In the genomic region with DNA sequence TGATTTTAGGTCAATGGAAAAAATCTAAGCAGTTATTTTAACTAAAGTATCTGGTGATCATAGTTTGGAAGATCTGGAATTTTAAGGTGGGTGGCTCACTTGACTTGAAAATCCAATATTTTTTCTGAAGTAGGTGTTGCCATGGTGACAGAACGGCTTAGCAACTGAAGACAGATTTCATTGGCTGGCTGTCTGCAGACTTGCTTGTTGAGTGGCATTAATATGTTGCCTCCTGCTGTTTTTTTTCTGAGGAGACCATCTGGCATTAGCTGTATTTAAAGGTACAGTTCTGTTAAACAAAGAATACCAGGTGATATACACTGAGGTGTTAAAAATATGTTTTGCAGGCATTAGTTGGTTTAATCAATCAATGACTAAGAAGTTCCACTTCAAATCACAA, we compare ENCODE assay signal across 8 cellular contexts. TPM values are rescaled to one million over a fixed set of nuclear protein-coding genes. Genes with fewer than 3 reads are reported as not detected.
A peak's percentile ranks its signal among the peaks of the same experiment; 100 is the strongest.
DNase-seq lines count a peak whose midpoint lies in the region; ATAC-seq, FAIRE-seq and TF ChIP-seq lines count a peak whose summit lies in the region.

No MANE protein-coding gene starts in this region.

- H3F3A ChIP-seq in SK-N-SH (replicated peaks; ENCODE audit: insufficient read depth): no peaks in the 10 kb centered on the region

- H3K4me1 ChIP-seq in SK-N-SH (ENCODE audit: control insufficient read depth in 1 of 2, insufficient read depth in 2 of 2, low read depth in 1 of 2, low read length in 1 of 2) (peaks cover 7 to 8% of the 10 kb centered on the region in 2 experiments; a peak in 3 of 4 replicates), left lung (no peaks in the 10 kb centered on the region)

- ATAC-seq in GM18505 (IDR thresholded peaks at IDR 0.05; ENCODE audit: unreplicated experiment) (peak; percentile 56), left lung (peak; percentile 59), GM19463 (IDR thresholded peaks at IDR 0.05; ENCODE audit: unreplicated experiment) (no peak), HG03460 (IDR thresholded peaks at IDR 0.05; ENCODE audit: unreplicated experiment) (no peak)

- H4K20me1 ChIP-seq in SK-N-SH (ENCODE audit: insufficient read depth): no peaks in the 10 kb centered on the region

- DNase-seq in NCI-H1092 (lab: John Stamatoyannopoulos, UW) (peak; percentile 97), SK-N-SH (peak; percentile 59), left lung (no peak), GM19239 (ENCODE audit: insufficient read length, low spot score) (no peak)
- DNase-seq in activated naive CD4-positive, alpha-beta T cell treated with anti-CD3 and anti-CD28 coated beads, Interleukin-2, amount 50 U/mL, for 16 hours: no peak

- TF ChIP-seq CTCF in SK-N-SH (IDR thresholded peaks at IDR 0.05): no peak
- TF ChIP-seq CTCF in left lung (IDR thresholded peaks at IDR 0.05): no peak

- H3K27me3 ChIP-seq in SK-N-SH (ENCODE audit: insufficient read depth) (no peaks in the 10 kb centered on the region), left lung (no peaks in the 10 kb centered on the region)

- no peak overlapping the region for H3K4me3 ChIP-seq in SK-N-SH (ENCODE audit: low read depth in 2 of 2, low read length in 1 of 2)
- no peak overlapping the region for H3K4me3 ChIP-seq in left lung

- no peak; the same call in 1 of the 2 replicates for TF ChIP-seq RAD21 in SK-N-SH (IDR thresholded peaks at IDR 0.05; ENCODE audit: low read length)

- no peak overlapping the region for H3K9ac ChIP-seq in SK-N-SH

- POLR2A ChIA-PET in SK-N-SH (lab: Yijun Ruan, JAX): no interaction called here

- H3K36me3 ChIP-seq in SK-N-SH (replicated peaks in 1 of 2; ENCODE audit: control insufficient read depth in 1 of 2, insufficient read depth in 2 of 2, low read length in 1 of 2) (no peaks in the 10 kb centered on the region), left lung (no peaks in the 10 kb centered on the region)

- no peaks in the 10 kb centered on the region for H3K79me2 ChIP-seq in SK-N-SH (ENCODE audit: insufficient read depth)

- FAIRE-seq in GM19239 (lab: Jason Lieb, UNC): no peak

- no peaks in the 10 kb centered on the region for H3K9me2 ChIP-seq in SK-N-SH

- intact Hi-C loops in left lung (cut with DNase I): no loop called here

- TF ChIP-seq POLR2A in GM18505 (IDR thresholded peaks at IDR 0.05; ENCODE audit: borderline replicate concordance, extremely low read depth, insufficient read depth, insufficient read length): no peak

- TF ChIP-seq EP300 in SK-N-SH (IDR thresholded peaks at IDR 0.05; ENCODE audit: borderline replicate concordance in 1 of 2, low read depth in 1 of 2, low read length in 1 of 2): peak in 1 of 2 experiments; percentile 84; a peak in 2 of 4 replicates

- H3K9me3 ChIP-seq in SK-N-SH (no peaks in the 10 kb centered on the region), left lung (no peaks in the 10 kb centered on the region)

- CTCF ChIA-PET in SK-N-SH (lab: Yijun Ruan, JAX): no interaction called here

- no peak overlapping the region for H3K4me2 ChIP-seq in SK-N-SH

- 21% methylated on average over 1 of the region's 1 CpG for WGBS in SK-N-SH (ENCODE audit: low lambda C conversion rate)

- no peak overlapping the region for H2AFZ ChIP-seq in SK-N-SH (ENCODE audit: low read depth)

- H3K27ac ChIP-seq in SK-N-SH (ENCODE audit: low read depth in 2 of 2, low read length in 1 of 2): peak overlapping the region in 1 of 2 experiments; percentile 43; a peak in 2 of 4 replicates
- H3K27ac ChIP-seq in left lung: no peak overlapping the region

TF ChIP-seq in SK-N-SH, 30 proteins besides CTCF, POLR2A, EP300 and RAD21:
- TF ChIP-seq CHD2 (IDR thresholded peaks at IDR 0.05; ENCODE audit: low read length, partially characterized antibody): peak; percentile 16
- peak; percentile 100 for TF ChIP-seq RFX5 (IDR thresholded peaks at IDR 0.05; ENCODE audit: low read length)
- TF ChIP-seq MXI1 (IDR thresholded peaks at IDR 0.05; ENCODE audit: low read depth, low read length): peak; percentile 64
- no peak for TF ChIP-seq SMC3 (IDR thresholded peaks at IDR 0.05; ENCODE audit: low read depth, low read length)

RNA-seq across cellular contexts. Expression of gene CPE, which starts 19.8 kb away (rescaled TPM):
- 18.2 and 25.9 TPM in 2 replicates for polyA plus RNA-seq in SK-N-SH (2012; rRNA removed)
- polyA plus RNA-seq in SK-N-SH (2012; cell fraction: cytosol; rRNA removed): 24.6 and 30.2 TPM in 2 replicates
- 6.2 and 10.6 TPM in 2 replicates for polyA plus RNA-seq in SK-N-SH (2012; cell fraction: nucleus; rRNA removed)
- 10 to 100 TPM; 24.5 to 28.9 TPM for total RNA-seq in left lung

Comparison
In these comparisons a context has a peak if more than half of its experiments do, and no peak if none do; other contexts are left out.
1. ATAC-seq: peak in GM18505 (single experiment) and left lung (single experiment); none in GM19463 (single experiment) and HG03460 (single experiment).
2. DNase-seq: peak in NCI-H1092 (single experiment) and SK-N-SH (single experiment); none in left lung (0 of 2), GM19239 (single experiment) and activated naive CD4-positive, alpha-beta T cell treated with anti-CD3 and anti-CD28 coated beads, Interleukin-2, amount 50 U/mL, for 16 hours (single experiment).